1 cellular context compared by ENCODE assay signal in genomic region chr6:24778121-24778520, GRCh38.
TF ChIP-seq lines count a peak whose summit lies in the region.

No MANE protein-coding gene starts in this region.

TF ChIP-seq in HepG2, 621 proteins besides CTCF, POLR2A, EP300 and RAD21:
- TF ChIP-seq, protein P1, sequence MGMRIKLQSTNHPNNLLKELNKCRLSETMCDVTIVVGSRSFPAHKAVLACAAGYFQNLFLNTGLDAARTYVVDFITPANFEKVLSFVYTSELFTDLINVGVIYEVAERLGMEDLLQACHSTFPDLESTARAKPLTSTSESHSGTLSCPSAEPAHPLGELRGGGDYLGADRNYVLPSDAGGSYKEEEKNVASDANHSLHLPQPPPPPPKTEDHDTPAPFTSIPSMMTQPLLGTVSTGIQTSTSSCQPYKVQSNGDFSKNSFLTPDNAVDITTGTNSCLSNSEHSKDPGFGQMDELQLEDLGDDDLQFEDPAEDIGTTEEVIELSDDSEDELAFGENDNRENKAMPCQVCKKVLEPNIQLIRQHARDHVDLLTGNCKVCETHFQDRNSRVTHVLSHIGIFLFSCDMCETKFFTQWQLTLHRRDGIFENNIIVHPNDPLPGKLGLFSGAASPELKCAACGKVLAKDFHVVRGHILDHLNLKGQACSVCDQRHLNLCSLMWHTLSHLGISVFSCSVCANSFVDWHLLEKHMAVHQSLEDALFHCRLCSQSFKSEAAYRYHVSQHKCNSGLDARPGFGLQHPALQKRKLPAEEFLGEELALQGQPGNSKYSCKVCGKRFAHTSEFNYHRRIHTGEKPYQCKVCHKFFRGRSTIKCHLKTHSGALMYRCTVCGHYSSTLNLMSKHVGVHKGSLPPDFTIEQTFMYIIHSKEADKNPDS (CRISPR knock-in tag; IDR thresholded peaks at IDR 0.05): no peak
- TF ChIP-seq KAT7 (CRISPR knock-in tag; IDR thresholded peaks at IDR 0.05; ENCODE audit: borderline replicate concordance) (0 out of 2 replicates have a peak, but pooled peaks have one; percentile 8), KLF15 (CRISPR knock-in tag; IDR thresholded peaks at IDR 0.05; ENCODE audit: borderline replicate concordance) (no peak), ARID5B (CRISPR knock-in tag; IDR thresholded peaks at IDR 0.05) (0 out of 2 replicates have a peak, but pooled peaks have one; percentile 12), ZNF770 (CRISPR knock-in tag; IDR thresholded peaks at IDR 0.05) (peak; percentile 74; the same call in 1 of the 2 replicates), HNF4A (CRISPR knock-in tag; IDR thresholded peaks at IDR 0.05) (peak; percentile 24; the same call in 1 of the 2 replicates), CEBPB (IDR thresholded peaks at IDR 0.05; ENCODE audit: borderline replicate concordance, low read depth, low read length) (0 out of 2 replicates have a peak, but pooled peaks have one; percentile 1)
